Comparison of ENCODE assay signal across 8 cellular contexts in genomic region chr19:1172353-1173159, GRCh38. TPM values are rescaled to one million over a fixed set of nuclear protein-coding genes. Genes with fewer than 3 reads are reported as not detected.
DNase-seq lines count a peak whose midpoint lies in the region; ATAC-seq lines count a peak whose summit lies in the region.

No MANE protein-coding gene starts in this region.

- H3K36me3 ChIP-seq in adipocyte (ENCODE audit: control insufficient read depth, insufficient read depth, low read length, severe bottlenecking): no peaks in the 10 kb centered on the region

- ATAC-seq in left cardiac atrium: peak; percentile 48 to 51

- peak overlapping the region; percentile 82 for H3K4me3 ChIP-seq in Jurkat, Clone E6-1 (ENCODE audit: low read length)
- peak overlapping the region; percentile 90 for H3K4me3 ChIP-seq in adipocyte (ENCODE audit: low read length)

- H3K9ac ChIP-seq in adipocyte (ENCODE audit: low read length): peak overlapping the region; percentile 98

- intact Hi-C loops in left cardiac atrium (cut with DNase I) (loop anchor here in 1 of 2 donors (5.0 kb wide), 1 partner anchor 40 kb away; no protein-coding TSS in a partner anchor), posterior cingulate gyrus (cut with DNase I) (loop anchor here (5.0 kb wide), 1 partner anchor 70 kb away; the partner anchor contains the start of gene GPX4)

- H3K4me1 ChIP-seq in adipocyte (ENCODE audit: control insufficient read depth, insufficient read depth, low read length): peaks cover 55% of the 10 kb centered on the region

- no peaks in the 10 kb centered on the region for H3K9me3 ChIP-seq in adipocyte (ENCODE audit: control insufficient read depth, low read length)

- H3K27me3 ChIP-seq in adipocyte (replicated peaks; ENCODE audit: control insufficient read depth, insufficient read depth, low read length): no peaks in the 10 kb centered on the region

- DNase-seq in AG20443 (ENCODE audit: low spot score): peak; percentile 61
- no peak for DNase-seq in Jurkat, Clone E6-1 (ENCODE audit: low read depth, low spot score)
- peak; percentile 78 for DNase-seq in adipocyte (ENCODE audit: low read depth)
- DNase-seq in left cardiac atrium: peak; percentile 81
- DNase-seq in posterior cingulate gyrus: peak in 6 of 10 donors; percentile 42 to 90 (median 72)
- no peak for DNase-seq in NCI-H1092 (lab: John Stamatoyannopoulos, UW)
- no peak for DNase-seq in GF-D8 (lab: John Stamatoyannopoulos, UW)
- DNase-seq in activated effector memory CD4-positive, alpha-beta T cell treated with anti-CD3 and anti-CD28 coated beads, Interleukin-2, amount 50 U/mL, for 16 hours: no peak

RNA-seq across cellular contexts. Expression of gene SBNO2, which starts 1.5 kb away (rescaled TPM):
- 21.0 TPM for polyA plus RNA-seq in Jurkat, Clone E6-1 (2012; ENCODE audit: insufficient read depth, insufficient read length)
- total RNA-seq in left cardiac atrium: 10 to 100 TPM; 27.2 to 64.2 TPM

RNA-seq across cellular contexts. Expression of gene STK11, which starts 33.0 kb away (rescaled TPM):
- polyA plus RNA-seq in Jurkat, Clone E6-1 (2012; ENCODE audit: insufficient read depth, insufficient read length): 62.6 TPM
- 10 to 100 TPM; 48.2 to 53.0 TPM for total RNA-seq in left cardiac atrium

Comparison
In these comparisons a context has a peak if more than half of its experiments do, and no peak if none do; other contexts are left out.
1. DNase-seq: peak in AG20443 (single experiment), adipocyte (single experiment), left cardiac atrium (single experiment) and posterior cingulate gyrus (6 of 10); none in Jurkat, Clone E6-1 (single experiment), NCI-H1092 (single experiment), GF-D8 (single experiment) and activated effector memory CD4-positive, alpha-beta T cell treated with anti-CD3 and anti-CD28 coated beads, Interleukin-2, amount 50 U/mL, for 16 hours (single experiment).